ENCODE assay signal across 8 cellular contexts in genomic region chr20:38633577-38634093, GRCh38. TPM values are rescaled to one million over a fixed set of nuclear protein-coding genes. Genes with fewer than 3 reads are reported as not detected.
DNase-seq lines count a peak whose midpoint lies in the region; ATAC-seq and TF ChIP-seq lines count a peak whose summit lies in the region.

No MANE protein-coding gene starts in this region.

- peak; percentile 14 for DNase-seq in DMS153 (lab: John Stamatoyannopoulos, UW)
- peak; percentile 53 for DNase-seq in NCI-H460 (ENCODE audit: extremely low read depth, low read depth)
- peak; percentile 51 to 55 for DNase-seq in activated CD4-positive, alpha-beta T cell treated with anti-CD3 and anti-CD28 coated beads for 24 hours (ENCODE audit: low read depth in 2 of 2)
- peak; percentile 63 for DNase-seq in choroid plexus epithelial cell (ENCODE audit: low read depth)
- DNase-seq in lung microvascular endothelial cell (ENCODE audit: low read depth in 2 of 2), result peak; percentile 49 to 62
- DNase-seq in stimulated activated CD8-positive, alpha-beta memory T cell treated with anti-CD3 and anti-CD28 coated beads, Interleukin-7, amount 100 ng/mL, for 1 hour (ENCODE audit: low read depth in 2 of 2), result peak; percentile 13 to 26

- peak; percentile 89 for TF ChIP-seq CTCF in choroid plexus epithelial cell (conservative IDR thresholded peaks at IDR 0.05; ENCODE audit: low read depth, low read length)

- no peak overlapping the region for H3K4me3 ChIP-seq in choroid plexus epithelial cell (ENCODE audit: low read depth, low read length)

- peak; percentile 75 for ATAC-seq in HG02798 (IDR thresholded peaks at IDR 0.05; ENCODE audit: poor library complexity, unreplicated experiment)
- ATAC-seq in HG02678 (IDR thresholded peaks at IDR 0.05; ENCODE audit: unreplicated experiment), result no peak

RNA-seq across cellular contexts. Expression of gene ARHGAP40, which starts 32.0 kb away (rescaled TPM):
- total RNA-seq in NCI-H460 (2014; rRNA removed; shearing (Covaris generic)), result 0.12 and 0.61 TPM in 2 replicates
- 0.11 TPM in 1 of 2 replicates, not detected in the other for polyA plus RNA-seq in NCI-H460 (2014; cell fraction: nucleus; rRNA removed)
- not detected in 2 replicates for total RNA-seq in lung microvascular endothelial cell

RNA-seq across cellular contexts. Expression of gene ADIG, which starts 52.6 kb away (rescaled TPM):
- not detected in 2 replicates for total RNA-seq in NCI-H460 (2014; rRNA removed; shearing (Covaris generic))
- polyA plus RNA-seq in NCI-H460 (2014; cell fraction: nucleus; rRNA removed), result not detected in 2 replicates
- total RNA-seq in lung microvascular endothelial cell, result not detected in 2 replicates
